In the genomic region with DNA sequence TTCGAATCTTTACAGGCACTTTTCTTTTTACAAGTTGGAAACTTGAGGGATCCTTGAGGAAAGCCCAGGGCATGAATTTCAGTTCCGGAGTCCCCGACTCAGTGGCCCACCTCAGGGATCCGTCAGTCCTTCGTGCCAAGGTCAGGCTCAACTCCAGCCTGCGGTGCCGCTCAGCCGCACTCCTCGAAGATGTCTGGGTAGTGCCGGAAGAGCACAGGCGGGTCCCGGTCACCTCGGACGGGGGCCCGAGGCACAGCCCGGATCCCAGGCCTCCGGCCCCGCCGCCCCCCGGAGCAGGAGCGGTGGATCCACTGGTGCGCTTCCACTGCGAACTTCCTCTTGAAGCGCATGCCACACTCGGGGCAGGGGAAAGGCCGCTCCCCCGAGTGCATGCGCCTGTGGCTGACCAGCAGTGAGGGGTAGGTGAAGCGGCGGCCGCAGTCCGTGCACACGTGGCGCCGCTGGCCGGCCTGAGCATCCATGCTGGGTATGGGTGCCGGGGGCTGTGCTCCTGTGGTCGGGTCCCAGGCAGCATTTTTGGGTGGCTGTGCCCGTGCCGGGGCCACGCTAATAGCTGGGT, we compare ENCODE assay signal across 13 cellular contexts. TPM values are rescaled to one million over a fixed set of nuclear protein-coding genes. Genes with fewer than 3 reads are reported as not detected.
A peak's percentile ranks its signal among the peaks of the same experiment; 100 is the strongest.
DNase-seq lines count a peak whose midpoint lies in the region; ATAC-seq and TF ChIP-seq lines count a peak whose summit lies in the region.
"Had no signal": no experiment of that assay in that cellular context is flagged by ENCODE, and none has a peak within 500 bp of the region (broad histone marks: within the 10 kb centered on the region; RNA-seq: fewer than 3 reads in every experiment).

No MANE protein-coding gene starts in this region.

- ATAC-seq in heart right ventricle (no peak), Right ventricle myocardium inferior (no peak), upper lobe of right lung (no peak), HG02571 (IDR thresholded peaks at IDR 0.05; ENCODE audit: unreplicated experiment) (no peak), omental fat pad (ENCODE audit: low FRiP score) (no peak)

- peak overlapping the region in 4 of 10 donors; percentile 69 to 89 (median 77) for H3K4me3 ChIP-seq in heart right ventricle
- H3K4me3 ChIP-seq in breast epithelium = no peak overlapping the region
- H3K4me3 ChIP-seq in neural cell (ENCODE audit: low read length) = peak overlapping the region; percentile 43
- peak overlapping the region; percentile 88 for H3K4me3 ChIP-seq in upper lobe of right lung
- H3K4me3 ChIP-seq: HAP-1 had no signal

- 70 to 84% methylated on average over 41 of the region's 41 CpGs for WGBS in heart right ventricle, 2 donors

- intact Hi-C loops in heart right ventricle (cut with DNase I) = loop anchor here in 7 of 10 donors (1.0 to 10.0 kb wide), 8 partner anchors 11 to 135 kb away; partner anchors contain the start of genes ZNF768 (in 4 of the 7), ZNF747 (in 2 of the 7), DCTPP1 (in 1 of the 7) and PRR14 (in 1 of the 7)
- intact Hi-C loops in Right ventricle myocardium inferior (cut with DNase I) = loop anchor here (5.0 kb wide), 2 partner anchors 82 to 123 kb away; partner anchors contain the start of genes PRR14 and SEPHS2
- intact Hi-C loops in breast epithelium (cut with DNase I; ENCODE audit: low total_unique reads) = no loop called here
- intact Hi-C loops in upper lobe of right lung (cut with DNase I) = no loop called here

- no peaks in the 10 kb centered on the region for H3K27me3 ChIP-seq in heart right ventricle
- H3K27me3 ChIP-seq in breast epithelium = no peaks in the 10 kb centered on the region
- no peaks in the 10 kb centered on the region for H3K27me3 ChIP-seq in neural cell (ENCODE audit: insufficient read depth, low read depth, low read length)
- no peaks in the 10 kb centered on the region for H3K27me3 ChIP-seq in upper lobe of right lung

- DNase-seq in heart right ventricle (no peak), Right ventricle myocardium inferior (ENCODE audit: missing footprints) (no peak), breast epithelium (ENCODE audit: low spot score in 2 of 2) (no peak), upper lobe of right lung (no peak), kidney glomerular epithelial cell (lab: John Stamatoyannopoulos, UW) (no peak), omental fat pad (ENCODE audit: low spot score) (no peak)
- DNase-seq: activated CD4-positive, alpha-beta T cell treated with anti-CD3 and anti-CD28 coated beads, Interleukin-2, amount 50 U/mL, for 4 hours; EL; NCI-H2171 treated with DMSO at 0.1 percent for 48 hours; stimulated activated CD4-positive, alpha-beta T cell treated with anti-CD3 and anti-CD28 coated beads, Interleukin-12 subunit alpha, Interleukin-12 subunit beta, amount 100 ng/mL, for 4 hours had no signal

- TF ChIP-seq EP300 in neural cell (conservative IDR thresholded peaks at IDR 0.05; ENCODE audit: poor library complexity, severe bottlenecking) = no peak

- H4K20me1 ChIP-seq in neural cell (ENCODE audit: insufficient read depth) = no peaks in the 10 kb centered on the region

- no peak overlapping the region for H2AFZ ChIP-seq in neural cell (ENCODE audit: low read depth, low read length)

- H3F3A ChIP-seq in neural cell (ENCODE audit: insufficient read depth, low read length, poor library complexity, severe bottlenecking) = peaks cover 7% of the 10 kb centered on the region

- no peak for TF ChIP-seq POLR2A in breast epithelium (IDR thresholded peaks at IDR 0.05)

- no peak overlapping the region for H3K9ac ChIP-seq in neural cell (ENCODE audit: low read length)

- H3K36me3 ChIP-seq in heart right ventricle = peaks cover 0 to 13% (median 0%) of the 10 kb centered on the region in 9 donors
- no peaks in the 10 kb centered on the region for H3K36me3 ChIP-seq in breast epithelium
- no peaks in the 10 kb centered on the region for H3K36me3 ChIP-seq in neural cell (ENCODE audit: insufficient read depth, low read length)
- no peaks in the 10 kb centered on the region for H3K36me3 ChIP-seq in upper lobe of right lung
- H3K36me3 ChIP-seq: HAP-1 had no signal

- no peak overlapping the region for H3K4me2 ChIP-seq in neural cell (ENCODE audit: low read length)

- H3K79me2 ChIP-seq in neural cell (replicated peaks; ENCODE audit: insufficient read depth, low read length) = no peaks in the 10 kb centered on the region

- H3K27ac ChIP-seq in heart right ventricle (peak overlapping the region in 9 of 10 donors; percentile 96 to 99 (median 99)), breast epithelium (peak overlapping the region; percentile 49 to 98), neural cell (ENCODE audit: low read length) (peak overlapping the region; percentile 98), upper lobe of right lung (peak overlapping the region; percentile 99)

- no peak for TF ChIP-seq RAD21 in neural cell (conservative IDR thresholded peaks at IDR 0.05)

- H3K9me2 ChIP-seq in neural cell (ENCODE audit: insufficient read depth, low read length) = no peaks in the 10 kb centered on the region

- no peaks in the 10 kb centered on the region for H3K9me3 ChIP-seq in heart right ventricle
- H3K9me3 ChIP-seq in breast epithelium = no peaks in the 10 kb centered on the region
- H3K9me3 ChIP-seq in neural cell (ENCODE audit: low read length) = no peaks in the 10 kb centered on the region
- H3K9me3 ChIP-seq in upper lobe of right lung = no peaks in the 10 kb centered on the region
- H3K9me3 ChIP-seq: HAP-1 had no signal

- peaks cover 6 to 50% (median 23%) of the 10 kb centered on the region in 9 donors for H3K4me1 ChIP-seq in heart right ventricle
- H3K4me1 ChIP-seq in breast epithelium = peaks cover 3 to 8% of the 10 kb centered on the region in 2 donors
- H3K4me1 ChIP-seq in upper lobe of right lung = peaks cover 17% of the 10 kb centered on the region

- TF ChIP-seq CTCF in heart right ventricle (IDR thresholded peaks at IDR 0.05) = no peak
- no peak for TF ChIP-seq CTCF in breast epithelium (IDR thresholded peaks at IDR 0.05)
- TF ChIP-seq CTCF in neural cell (IDR thresholded peaks at IDR 0.05; ENCODE audit: poor library complexity, severe bottlenecking) = no peak
- TF ChIP-seq CTCF in upper lobe of right lung (IDR thresholded peaks at IDR 0.05) = no peak
- no peak for TF ChIP-seq CTCF in omental fat pad (IDR thresholded peaks at IDR 0.05)

TF ChIP-seq in neural cell, 6 proteins besides CTCF, POLR2A, EP300 and RAD21 (continues in another document):
- TF ChIP-seq SMC3 (conservative IDR thresholded peaks at IDR 0.05; ENCODE audit: poor library complexity) (no peak), TAF1 (IDR thresholded peaks at IDR 0.05; ENCODE audit: low read depth) (no peak), POLR2AphosphoS5 (IDR thresholded peaks at IDR 0.05) (no peak), EZH2 (IDR thresholded peaks at IDR 0.05; ENCODE audit: borderline replicate concordance, insufficient read depth, low read length, poor library complexity, severe bottlenecking) (no peak)

RNA-seq across cellular contexts. Expression of gene ZNF688, which starts 1.7 kb away (rescaled TPM):
- total RNA-seq in heart right ventricle (10 to 100 TPM in 7 of 10 donors, 1 to 10 TPM in 3; 6.3 to 16.2 (median 12.4) TPM), Right ventricle myocardium inferior (12.2 TPM), breast epithelium (10 to 100 TPM; 17.4 to 18.4 (median 18.4) TPM), upper lobe of right lung (13.1 TPM), omental fat pad (10 to 100 TPM in 3 of 4 donors, 1 to 10 TPM in 1; 7.4 to 24.0 (median 13.3) TPM)
- polyA plus RNA-seq in heart right ventricle (10 to 100 TPM in 1 of 2 donors, 1 to 10 TPM in 1; 9.3 to 23.8 TPM), neural cell (26.9 and 28.4 TPM in 2 replicates)
- polyA minus RNA-seq in neural cell = 12.4 and 13.8 TPM in 2 replicates

RNA-seq across cellular contexts. Expression of gene ZNF764, which starts 11.7 kb away (rescaled TPM):
- 10 to 100 TPM in 5 of 10 donors, 1 to 10 TPM in 5; 6.3 to 15.3 (median 10.3) TPM for total RNA-seq in heart right ventricle
- 10 to 100 TPM in 1 of 2 donors, 1 to 10 TPM in 1; 5.6 to 11.7 TPM for polyA plus RNA-seq in heart right ventricle
- 10.0 TPM for total RNA-seq in Right ventricle myocardium inferior
- 1 to 10 TPM; 4.0 to 8.2 (median 7.5) TPM for total RNA-seq in breast epithelium
- 10.5 and 14.9 TPM in 2 replicates for polyA plus RNA-seq in neural cell
- polyA minus RNA-seq in neural cell = 26.3 and 28.1 TPM in 2 replicates
- total RNA-seq in upper lobe of right lung = 10.6 TPM
- 10 to 100 TPM in 2 of 4 donors, 1 to 10 TPM in 2; 4.5 to 15.9 (median 10.1) TPM for total RNA-seq in omental fat pad

RNA-seq across cellular contexts. Expression of gene ZNF785, which starts 15.7 kb away (rescaled TPM):
- total RNA-seq in heart right ventricle (1 to 10 TPM; 2.8 to 8.4 (median 5.4) TPM), Right ventricle myocardium inferior (7.6 TPM), breast epithelium (10 to 100 TPM in 2 of 3 donors, 1 to 10 TPM in 1; 6.7 to 14.4 (median 12.0) TPM), upper lobe of right lung (16.3 TPM), omental fat pad (10 to 100 TPM in 1 of 4 donors, 1 to 10 TPM in 3; 4.5 to 12.1 (median 8.1) TPM)
- polyA plus RNA-seq in heart right ventricle (1 to 10 TPM; 3.0 to 7.4 TPM), neural cell (26.4 and 44.1 TPM in 2 replicates)
- 39.5 and 44.6 TPM in 2 replicates for polyA minus RNA-seq in neural cell

RNA-seq across cellular contexts. Expression of gene ZNF747, which starts 35.2 kb away (rescaled TPM):
- total RNA-seq in heart right ventricle (10 to 100 TPM in 7 of 10 donors, 1 to 10 TPM in 3; 8.5 to 14.3 (median 10.7) TPM), Right ventricle myocardium inferior (5.7 TPM), breast epithelium (10 to 100 TPM; 10.7 to 14.7 (median 13.2) TPM), upper lobe of right lung (11.5 TPM), omental fat pad (10 to 100 TPM in 2 of 4 donors, 1 to 10 TPM in 2; 7.7 to 12.1 (median 10.4) TPM)
- polyA plus RNA-seq in heart right ventricle (1 to 10 TPM; 8.5 to 9.2 TPM), neural cell (5.7 and 8.4 TPM in 2 replicates)
- 8.8 and 10.2 TPM in 2 replicates for polyA minus RNA-seq in neural cell

RNA-seq across cellular contexts. Expression of gene ZNF689, which starts 40.4 kb away (rescaled TPM):
- total RNA-seq in heart right ventricle (1 to 10 TPM; 4.0 to 7.4 (median 5.6) TPM), Right ventricle myocardium inferior (4.2 TPM), breast epithelium (10 to 100 TPM in 2 of 3 donors, 1 to 10 TPM in 1; 7.0 to 15.4 (median 12.8) TPM), upper lobe of right lung (7.2 TPM), omental fat pad (1 to 10 TPM; 5.5 to 9.5 (median 7.0) TPM)
- polyA plus RNA-seq in heart right ventricle (1 to 10 TPM; 2.7 to 3.1 TPM), neural cell (10.6 and 13.9 TPM in 2 replicates)
- polyA minus RNA-seq in neural cell = 20.1 and 20.2 TPM in 2 replicates

Comparison
In these comparisons a context has a peak if more than half of its experiments do, and no peak if none do; other contexts are left out.
1. H3K4me3 ChIP-seq: peak in neural cell (single experiment) and upper lobe of right lung (single experiment); none in breast epithelium (0 of 3).
2. intact Hi-C loops: an anchor here in heart right ventricle (1.0 to 10.0 kb wide) and Right ventricle myocardium inferior (5.0 kb wide); none called in breast epithelium and upper lobe of right lung.
3. Peak in every context shown above with its lines, with median percentiles within 50 percentile points of each other: H3K27ac ChIP-seq.